Comparison of ENCODE assay signal across 10 cellular contexts in genomic region chr1:110408488-110408887, GRCh38. TPM values are rescaled to one million over a fixed set of nuclear protein-coding genes. Genes with fewer than 3 reads are reported as not detected.
A peak's percentile ranks its signal among the peaks of the same experiment; 100 is the strongest.
DNase-seq lines count a peak whose midpoint lies in the region; ATAC-seq and TF ChIP-seq lines count a peak whose summit lies in the region.
"Had no signal": no experiment of that assay in that cellular context is flagged by ENCODE, and none has a peak within 500 bp of the region (broad histone marks: within the 10 kb centered on the region; RNA-seq: fewer than 3 reads in every experiment).

No MANE protein-coding gene starts in this region.

- H3K9me3 Mint-ChIP-seq in activated CD8-positive, alpha-beta memory T cell treated with anti-CD3 and anti-CD28 coated beads, Interleukin-2, amount 10 ng/mL, durations not matched to agents 7 days and 5 days (ENCODE audit: low read depth): no peaks in the 10 kb centered on the region
- no peaks in the 10 kb centered on the region for H3K9me3 Mint-ChIP-seq in stimulated activated naive B cell treated with anti-CD40 and anti-IgM and Interleukin-4, amounts not matched to agents 10 μg/mL and 1 μg/mL and 100 μg/mL, for 72 hours

- H3K27me3 Mint-ChIP-seq in activated CD8-positive, alpha-beta memory T cell treated with anti-CD3 and anti-CD28 coated beads, Interleukin-2, amount 10 ng/mL, durations not matched to agents 7 days and 5 days: no peaks in the 10 kb centered on the region
- no peaks in the 10 kb centered on the region for H3K27me3 Mint-ChIP-seq in stimulated activated naive B cell treated with anti-CD40 and anti-IgM and Interleukin-4, amounts not matched to agents 10 μg/mL and 1 μg/mL and 100 μg/mL, for 72 hours

- CTCF ChIA-PET in activated CD8-positive, alpha-beta memory T cell treated with anti-CD3 and anti-CD28 coated beads, Interleukin-2, amount 10 ng/mL, durations not matched to agents 7 days and 5 days (lab: Charles Lee): interaction anchor here (1.0 to 12.4 kb wide), 10 partner anchors 8 to 622 kb away, joined by 3 to 127 read pairs (median 10); partner anchors contain the start of genes KCNC4 and RBM15

- peak overlapping the region; percentile 91 for H3K9ac ChIP-seq in iPS-18a (ENCODE audit: low read length)
- H3K9ac ChIP-seq in colonic mucosa (ENCODE audit: low read depth in 2 of 2, low read length in 2 of 2): peak overlapping the region in 1 of 2 donors; percentile 99

- intact Hi-C loops in colonic mucosa (cut with DNase I): loop anchor here (5.0 kb wide), 1 partner anchor 66 kb away; no protein-coding TSS in a partner anchor

- no peak for DNase-seq in activated CD8-positive, alpha-beta memory T cell treated with anti-CD3 and anti-CD28 coated beads, Interleukin-2, amount 10 ng/mL, durations not matched to agents 7 days and 5 days
- no peak for DNase-seq in activated CD8-positive, alpha-beta memory T cell treated with anti-CD3 and anti-CD28 coated beads, Interleukin-2, amount 50 U/mL, for 4 hours
- DNase-seq in WERI-Rb-1 (no peak), colonic mucosa (no peak), NCI-H1105 (lab: John Stamatoyannopoulos, UW) (no peak)
- no peak for DNase-seq in stimulated activated naive B cell treated with anti-CD40 and anti-IgM and Interleukin-4, amounts not matched to agents 10 μg/mL and 1 μg/mL and 100 μg/mL, for 72 hours

- no peak for ATAC-seq in activated CD8-positive, alpha-beta memory T cell treated with anti-CD3 and anti-CD28 coated beads, Interleukin-2, amount 10 ng/mL, durations not matched to agents 7 days and 5 days
- no peak for ATAC-seq in stimulated activated naive B cell treated with anti-CD40 and anti-IgM and Interleukin-4, amounts not matched to agents 10 μg/mL and 1 μg/mL and 100 μg/mL, for 72 hours (replicated peaks)
- ATAC-seq in GM18498 (IDR thresholded peaks at IDR 0.05; ENCODE audit: unreplicated experiment): no peak

- H3K4me3 ChIP-seq in WERI-Rb-1 (ENCODE audit: low read depth, low read length): peak overlapping the region; percentile 79
- peak overlapping the region; percentile 99 for H3K4me3 ChIP-seq in iPS-18a (ENCODE audit: low read length)
- no peak overlapping the region for H3K4me3 ChIP-seq in colonic mucosa

- TF ChIP-seq CTCF in WERI-Rb-1 (IDR thresholded peaks at IDR 0.05; ENCODE audit: low read depth, low read length) (no peak), colonic mucosa (IDR thresholded peaks at IDR 0.05) (no peak)

- H3K4me1 Mint-ChIP-seq in activated CD8-positive, alpha-beta memory T cell treated with anti-CD3 and anti-CD28 coated beads, Interleukin-2, amount 10 ng/mL, durations not matched to agents 7 days and 5 days: peaks cover 26% of the 10 kb centered on the region
- peaks cover 18 to 37% of the 10 kb centered on the region in 2 donors for H3K4me1 Mint-ChIP-seq in stimulated activated naive B cell treated with anti-CD40 and anti-IgM and Interleukin-4, amounts not matched to agents 10 μg/mL and 1 μg/mL and 100 μg/mL, for 72 hours

- peaks cover 27% of the 10 kb centered on the region for H3K36me3 ChIP-seq in WERI-Rb-1
- H3K36me3 ChIP-seq in iPS-18a (ENCODE audit: control insufficient read depth, low read depth, low read length): peaks cover 16% of the 10 kb centered on the region
- H3K36me3 ChIP-seq in colonic mucosa: peaks cover 10% of the 10 kb centered on the region

- no peaks in the 10 kb centered on the region for H3K27me3 ChIP-seq in WERI-Rb-1 (ENCODE audit: insufficient read depth, low read depth, severe bottlenecking)
- H3K27me3 ChIP-seq in iPS-18a (ENCODE audit: control insufficient read depth, insufficient read depth, low read length): peaks cover 4% of the 10 kb centered on the region
- H3K27me3 ChIP-seq in colonic mucosa: no peaks in the 10 kb centered on the region

- H3K4me3 Mint-ChIP-seq in activated CD8-positive, alpha-beta memory T cell treated with anti-CD3 and anti-CD28 coated beads, Interleukin-2, amount 10 ng/mL, durations not matched to agents 7 days and 5 days: peak overlapping the region; percentile 98
- peak overlapping the region; percentile 53 to 98 for H3K4me3 Mint-ChIP-seq in stimulated activated naive B cell treated with anti-CD40 and anti-IgM and Interleukin-4, amounts not matched to agents 10 μg/mL and 1 μg/mL and 100 μg/mL, for 72 hours

- peak overlapping the region; percentile 47 for H3K27ac Mint-ChIP-seq in activated CD8-positive, alpha-beta memory T cell treated with anti-CD3 and anti-CD28 coated beads, Interleukin-2, amount 10 ng/mL, durations not matched to agents 7 days and 5 days
- peak overlapping the region; percentile 42 for H3K27ac Mint-ChIP-seq in stimulated activated naive B cell treated with anti-CD40 and anti-IgM and Interleukin-4, amounts not matched to agents 10 μg/mL and 1 μg/mL and 100 μg/mL, for 72 hours

- H3K4me1 ChIP-seq in iPS-18a (ENCODE audit: control insufficient read depth, low read depth, low read length): no peaks in the 10 kb centered on the region
- peaks cover 6% of the 10 kb centered on the region for H3K4me1 ChIP-seq in colonic mucosa

- H3K36me3 Mint-ChIP-seq in activated CD8-positive, alpha-beta memory T cell treated with anti-CD3 and anti-CD28 coated beads, Interleukin-2, amount 10 ng/mL, durations not matched to agents 7 days and 5 days: peaks cover 11% of the 10 kb centered on the region
- H3K36me3 Mint-ChIP-seq in stimulated activated naive B cell treated with anti-CD40 and anti-IgM and Interleukin-4, amounts not matched to agents 10 μg/mL and 1 μg/mL and 100 μg/mL, for 72 hours: peaks cover 3 to 11% of the 10 kb centered on the region in 2 donors

- H3K9me3 ChIP-seq in WERI-Rb-1 (ENCODE audit: severe bottlenecking) (no peaks in the 10 kb centered on the region), iPS-18a (ENCODE audit: control insufficient read depth, low read depth, low read length) (no peaks in the 10 kb centered on the region), colonic mucosa (no peaks in the 10 kb centered on the region)

- no peak overlapping the region for H3K27ac ChIP-seq in WERI-Rb-1
- no peak overlapping the region for H3K27ac ChIP-seq in iPS-18a (ENCODE audit: low read length)
- no peak overlapping the region for H3K27ac ChIP-seq in colonic mucosa

RNA-seq across cellular contexts. Expression of gene LAMTOR5, which starts 1.0 kb away (rescaled TPM):
- 100 to 1,000 TPM; 109 to 130 TPM for total RNA-seq in activated CD8-positive, alpha-beta memory T cell treated with anti-CD3 and anti-CD28 coated beads, Interleukin-2, amount 10 ng/mL, durations not matched to agents 7 days and 5 days
- total RNA-seq in colonic mucosa: 100 to 1,000 TPM; 130 to 146 TPM

RNA-seq across cellular contexts. Expression of gene SLC16A4, which starts 17.7 kb away (rescaled TPM):
- total RNA-seq in activated CD8-positive, alpha-beta memory T cell treated with anti-CD3 and anti-CD28 coated beads, Interleukin-2, amount 10 ng/mL, durations not matched to agents 7 days and 5 days: under 1 TPM; 0.14 to 0.23 TPM
- 1 to 10 TPM in 1 of 2 donors, under 1 TPM in 1; 0.79 to 2.0 TPM for total RNA-seq in colonic mucosa

RNA-seq across cellular contexts. Expression of gene PROK1, which starts 42.5 kb away (rescaled TPM):
- total RNA-seq in activated CD8-positive, alpha-beta memory T cell treated with anti-CD3 and anti-CD28 coated beads, Interleukin-2, amount 10 ng/mL, durations not matched to agents 7 days and 5 days: not detected
- not detected for total RNA-seq in colonic mucosa
- total RNA-seq: lung, SK-MEL-5 had no signal
